ENCODE assay signal across 2 cellular contexts in the genomic region with DNA sequence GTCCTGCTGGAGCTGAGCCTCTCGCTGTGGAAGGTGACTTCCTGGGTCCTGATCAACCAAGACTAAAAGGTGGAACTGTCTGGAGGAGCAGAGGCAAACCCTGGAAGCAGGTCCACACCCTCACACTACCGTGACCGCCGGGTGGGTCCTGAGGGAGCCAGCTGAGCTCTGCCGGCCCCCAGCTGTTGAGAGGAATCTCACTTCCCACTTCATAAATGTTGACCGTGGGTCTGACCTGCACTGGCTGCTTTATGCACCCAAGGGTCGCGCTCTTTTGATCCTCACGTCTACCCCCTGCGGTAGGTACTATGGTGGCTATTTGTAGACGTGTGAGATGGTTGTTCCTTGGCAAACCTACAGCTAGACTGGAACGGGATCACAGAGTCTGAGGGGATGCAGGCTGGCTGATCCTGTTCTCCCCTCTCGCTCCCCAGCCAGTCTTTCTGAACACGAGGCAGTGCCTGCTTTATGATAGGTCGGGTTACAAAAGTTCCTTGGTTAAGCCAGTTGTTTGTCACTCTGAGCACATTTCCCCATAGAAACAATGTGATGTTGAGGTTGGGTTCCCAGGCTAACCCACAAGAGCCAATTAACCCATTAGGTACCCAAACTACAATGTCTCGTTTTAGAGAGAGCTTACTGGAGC.
A peak's percentile ranks its signal among the peaks of the same experiment; 100 is the strongest.
TF ChIP-seq lines count a peak whose summit lies in the region.

No MANE protein-coding gene starts in this region.

TF ChIP-seq in IMR-90, 13 proteins besides CTCF, POLR2A, EP300 and RAD21:
- TF ChIP-seq, protein P1, sequence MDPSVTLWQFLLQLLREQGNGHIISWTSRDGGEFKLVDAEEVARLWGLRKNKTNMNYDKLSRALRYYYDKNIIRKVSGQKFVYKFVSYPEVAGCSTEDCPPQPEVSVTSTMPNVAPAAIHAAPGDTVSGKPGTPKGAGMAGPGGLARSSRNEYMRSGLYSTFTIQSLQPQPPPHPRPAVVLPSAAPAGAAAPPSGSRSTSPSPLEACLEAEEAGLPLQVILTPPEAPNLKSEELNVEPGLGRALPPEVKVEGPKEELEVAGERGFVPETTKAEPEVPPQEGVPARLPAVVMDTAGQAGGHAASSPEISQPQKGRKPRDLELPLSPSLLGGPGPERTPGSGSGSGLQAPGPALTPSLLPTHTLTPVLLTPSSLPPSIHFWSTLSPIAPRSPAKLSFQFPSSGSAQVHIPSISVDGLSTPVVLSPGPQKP (IDR thresholded peaks at IDR 0.05; ENCODE audit: borderline replicate concordance, low read depth, low read length) = no peak
- TF ChIP-seq FOS (IDR thresholded peaks at IDR 0.05; ENCODE audit: low read depth, low read length) (no peak), RCOR1 (IDR thresholded peaks at IDR 0.05; ENCODE audit: insufficient replicate concordance, low read length) (no peak), MAFK (IDR thresholded peaks at IDR 0.05; ENCODE audit: low read depth, low read length) (no peak), RFX5 (IDR thresholded peaks at IDR 0.05; ENCODE audit: low read depth, low read length) (no peak), SMC3 (IDR thresholded peaks at IDR 0.05; ENCODE audit: low read depth, low read length) (no peak), CHD1 (IDR thresholded peaks at IDR 0.05; ENCODE audit: low read depth, low read length) (no peak), NFE2L2 (IDR thresholded peaks at IDR 0.05; ENCODE audit: low read depth, low read length) (no peak), CEBPB (IDR thresholded peaks at IDR 0.05; ENCODE audit: low read depth, low read length) (no peak), BHLHE40 (IDR thresholded peaks at IDR 0.05; ENCODE audit: low read depth, low read length) (no peak), MAZ (IDR thresholded peaks at IDR 0.05; ENCODE audit: borderline replicate concordance, low read depth, low read length) (no peak), MXI1 (IDR thresholded peaks at IDR 0.05; ENCODE audit: borderline replicate concordance, low read depth, low read length) (no peak)
- TF ChIP-seq, protein P2, sequence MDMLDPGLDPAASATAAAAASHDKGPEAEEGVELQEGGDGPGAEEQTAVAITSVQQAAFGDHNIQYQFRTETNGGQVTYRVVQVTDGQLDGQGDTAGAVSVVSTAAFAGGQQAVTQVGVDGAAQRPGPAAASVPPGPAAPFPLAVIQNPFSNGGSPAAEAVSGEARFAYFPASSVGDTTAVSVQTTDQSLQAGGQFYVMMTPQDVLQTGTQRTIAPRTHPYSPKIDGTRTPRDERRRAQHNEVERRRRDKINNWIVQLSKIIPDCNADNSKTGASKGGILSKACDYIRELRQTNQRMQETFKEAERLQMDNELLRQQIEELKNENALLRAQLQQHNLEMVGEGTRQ (IDR thresholded peaks at IDR 0.05; ENCODE audit: low read depth, low read length) = no peak

TF ChIP-seq in GM12878, 131 proteins besides CTCF, POLR2A, EP300 and RAD21:
- peak; percentile 13; the same call in 1 of the 2 replicates for TF ChIP-seq SPI1 (IDR thresholded peaks at IDR 0.05; ENCODE audit: borderline replicate concordance, insufficient read depth, low read depth, low read length)
- TF ChIP-seq NRF1 (conservative IDR thresholded peaks at IDR 0.05; ENCODE audit: low read depth, low read length) = no peak
